8 cellular contexts compared by ENCODE assay signal in the genomic region with DNA sequence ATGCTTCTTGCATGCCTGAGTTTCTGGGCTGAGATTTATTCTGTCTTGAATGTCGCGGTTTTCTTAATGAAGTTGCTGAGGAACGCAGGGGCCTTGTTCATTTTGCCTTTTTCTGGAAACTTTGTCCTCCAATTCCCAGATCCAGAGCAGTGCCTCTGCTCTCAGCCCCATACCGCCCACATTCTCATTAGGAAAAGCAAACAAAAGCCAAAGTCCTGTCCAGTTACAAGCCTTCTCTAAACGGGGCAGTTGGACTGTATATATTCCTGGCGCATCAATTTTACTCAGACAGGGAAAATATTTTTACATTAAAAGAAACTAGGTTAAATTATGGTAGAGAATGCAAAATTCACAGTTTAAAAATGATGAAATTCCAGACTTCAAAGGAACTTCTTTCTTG. TPM values are rescaled to one million over a fixed set of nuclear protein-coding genes. Genes with fewer than 3 reads are reported as not detected.
DNase-seq lines count a peak whose midpoint lies in the region; ATAC-seq and TF ChIP-seq lines count a peak whose summit lies in the region.

No MANE protein-coding gene starts in this region.

- H3K4me3 Mint-ChIP-seq in T-cell: peak overlapping the region; percentile 85 to 97 (median 91)

- H3K27me3 ChIP-seq in esophagus muscularis mucosa (peaks cover 0 to 7% (median 2%) of the 10 kb centered on the region in 4 donors), parathyroid adenoma (ENCODE audit: control insufficient read depth, insufficient read depth, low read length) (no peaks in the 10 kb centered on the region)

- no peak for TF ChIP-seq CTCF in HEK293 (tag by site-specific recombination; IDR thresholded peaks at IDR 0.05)
- no peak for TF ChIP-seq CTCF in esophagus muscularis mucosa (IDR thresholded peaks at IDR 0.05)
- TF ChIP-seq CTCF in parathyroid adenoma (IDR thresholded peaks at IDR 0.05): no peak

- H3K9me3 ChIP-seq in HEK293 (ENCODE audit: control insufficient read depth, insufficient read depth, low read depth, low read length) (no peaks in the 10 kb centered on the region), esophagus muscularis mucosa (no peaks in the 10 kb centered on the region), parathyroid adenoma (ENCODE audit: control insufficient read depth, low read length) (no peaks in the 10 kb centered on the region)

- no peak overlapping the region for H3K27ac Mint-ChIP-seq in T-cell

- H3K4me2 ChIP-seq in parathyroid adenoma (ENCODE audit: low read length): peak overlapping the region; percentile 91

- CTCF ChIA-PET in HEK293 (lab: Yijun Ruan, JAX) (interaction anchor here (1.2 to 2.2 kb wide), 2 partner anchors 33 to 63 kb away, joined by 3 to 6 read pairs; no protein-coding TSS in a partner anchor), T-cell (lab: Charles Lee) (no interaction called here)

- H3K4me1 ChIP-seq in HEK293 (ENCODE audit: control insufficient read depth, insufficient read depth, low read length): 0 out of 2 replicates have a peak, but pooled peaks cover 6% of the 10 kb centered on the region
- H3K4me1 ChIP-seq in esophagus muscularis mucosa: peaks cover 30 to 36% (median 31%) of the 10 kb centered on the region in 4 donors
- no peaks in the 10 kb centered on the region for H3K4me1 ChIP-seq in parathyroid adenoma

- H3K27me3 Mint-ChIP-seq in T-cell: peaks cover 0 to 1% of the 10 kb centered on the region in 2 donors

- POLR2A ChIA-PET in HEK293 (lab: Yijun Ruan, JAX): interaction anchor here (0.7 to 2.9 kb wide), 7 partner anchors 9 to 85 kb away, joined by 3 to 33 read pairs (median 27); a partner anchor contains a TSS
- POLR2A ChIA-PET in T-cell (lab: Charles Lee): no interaction called here

- H2AFZ ChIP-seq in parathyroid adenoma: peak overlapping the region; percentile 61

- TF ChIP-seq EP300 in esophagus muscularis mucosa (IDR thresholded peaks at IDR 0.05): no peak

- WGBS in esophagus muscularis mucosa: 36% methylated on average over 6 of the region's 6 CpGs

- intact Hi-C loops in esophagus muscularis mucosa (cut with DNase I) (loop anchor here (5.0 kb wide), 1 partner anchor 33 kb away; no protein-coding TSS in a partner anchor), posterior cingulate gyrus (cut with DNase I) (no loop called here)

- no peak for ATAC-seq in T-cell (replicated peaks in 1 of 4)
- ATAC-seq in HG03280 (IDR thresholded peaks at IDR 0.05; ENCODE audit: unreplicated experiment): no peak

- DNase-seq in T-cell (no peak), esophagus muscularis mucosa (ENCODE audit: extremely low spot score) (no peak), posterior cingulate gyrus (no peak), inferior parietal cortex (ENCODE audit: extremely low spot score) (no peak), mucosa of gallbladder (ENCODE audit: low spot score) (no peak)

- H3K4me3 ChIP-seq in HEK293 (ENCODE audit: low read depth, low read length) (peak overlapping the region; percentile 64), esophagus muscularis mucosa (peak overlapping the region; percentile 65 to 82 (median 69)), parathyroid adenoma (ENCODE audit: low read depth, low read length) (no peak overlapping the region)

- H3K79me2 ChIP-seq in parathyroid adenoma: no peaks in the 10 kb centered on the region

- H3K36me3 ChIP-seq in HEK293 (ENCODE audit: control insufficient read depth in 2 of 2, insufficient read depth in 1 of 2, low read length in 2 of 2) (peaks cover 3 to 6% of the 10 kb centered on the region in 2 experiments; a peak in 2 of 3 replicates), esophagus muscularis mucosa (no peaks in the 10 kb centered on the region), parathyroid adenoma (ENCODE audit: control insufficient read depth, insufficient read depth, low read length) (no peaks in the 10 kb centered on the region)

- no peaks in the 10 kb centered on the region for H3K9me3 Mint-ChIP-seq in T-cell

- TF ChIP-seq POLR2A in esophagus muscularis mucosa (IDR thresholded peaks at IDR 0.05; ENCODE audit: low read depth): no peak

- H3K9ac ChIP-seq in parathyroid adenoma: no peak overlapping the region

- peaks cover 27 to 33% (median 30%) of the 10 kb centered on the region in 3 donors for H3K4me1 Mint-ChIP-seq in T-cell

- H3K27ac ChIP-seq in HEK293 (ENCODE audit: extremely low read depth, low read depth, low read length): peak overlapping the region; percentile 80; the same call in 1 of the 2 replicates
- H3K27ac ChIP-seq in esophagus muscularis mucosa (replicated peaks in 1 of 4): peak overlapping the region; percentile 71 to 86 (median 75)
- H3K27ac ChIP-seq in parathyroid adenoma: peak overlapping the region; percentile 84

- peaks cover 6% of the 10 kb centered on the region for H3K36me3 Mint-ChIP-seq in T-cell

TF ChIP-seq in HEK293, 187 proteins besides CTCF, POLR2A, EP300 and RAD21:
- no peak for TF ChIP-seq ZNF23 (tag by site-specific recombination; IDR thresholded peaks at IDR 0.05; ENCODE audit: borderline replicate concordance)
- no peak for TF ChIP-seq ZNF654 (tag by site-specific recombination; IDR thresholded peaks at IDR 0.05; ENCODE audit: low read depth)
- TF ChIP-seq, protein P1, sequence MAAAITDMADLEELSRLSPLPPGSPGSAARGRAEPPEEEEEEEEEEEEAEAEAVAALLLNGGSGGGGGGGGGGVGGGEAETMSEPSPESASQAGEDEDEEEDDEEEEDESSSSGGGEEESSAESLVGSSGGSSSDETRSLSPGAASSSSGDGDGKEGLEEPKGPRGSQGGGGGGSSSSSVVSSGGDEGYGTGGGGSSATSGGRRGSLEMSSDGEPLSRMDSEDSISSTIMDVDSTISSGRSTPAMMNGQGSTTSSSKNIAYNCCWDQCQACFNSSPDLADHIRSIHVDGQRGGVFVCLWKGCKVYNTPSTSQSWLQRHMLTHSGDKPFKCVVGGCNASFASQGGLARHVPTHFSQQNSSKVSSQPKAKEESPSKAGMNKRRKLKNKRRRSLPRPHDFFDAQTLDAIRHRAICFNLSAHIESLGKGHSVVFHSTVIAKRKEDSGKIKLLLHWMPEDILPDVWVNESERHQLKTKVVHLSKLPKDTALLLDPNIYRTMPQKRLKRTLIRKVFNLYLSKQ (tag by site-specific recombination; IDR thresholded peaks at IDR 0.05; ENCODE audit: borderline replicate concordance): no peak
- no peak for TF ChIP-seq ZNF239 (tag by site-specific recombination; IDR thresholded peaks at IDR 0.05)
TF ChIP-seq in HEK293: peak in this region for 0.

RNA-seq across cellular contexts. Expression of a gene that starts 1.2 kb away (rescaled TPM):
- total RNA-seq in T-cell (10 to 100 TPM in 3 of 5 donors, 1 to 10 TPM in 2; 2.0 to 37.3 (median 24.9) TPM), esophagus muscularis mucosa (1 to 10 TPM; 1.7 to 4.6 (median 2.5) TPM), mucosa of gallbladder (2.4 TPM)

RNA-seq across cellular contexts. Expression of a gene that starts 59.9 kb away (rescaled TPM):
- total RNA-seq in T-cell: 10 to 100 TPM; 23.2 to 37.4 (median 29.5) TPM
- 10 to 100 TPM in 2 of 4 donors, 1 to 10 TPM in 2; 6.8 to 12.9 (median 9.4) TPM for total RNA-seq in esophagus muscularis mucosa
- 13.7 TPM for total RNA-seq in mucosa of gallbladder
